ENCODE assay signal across 9 cellular contexts in the genomic region with DNA sequence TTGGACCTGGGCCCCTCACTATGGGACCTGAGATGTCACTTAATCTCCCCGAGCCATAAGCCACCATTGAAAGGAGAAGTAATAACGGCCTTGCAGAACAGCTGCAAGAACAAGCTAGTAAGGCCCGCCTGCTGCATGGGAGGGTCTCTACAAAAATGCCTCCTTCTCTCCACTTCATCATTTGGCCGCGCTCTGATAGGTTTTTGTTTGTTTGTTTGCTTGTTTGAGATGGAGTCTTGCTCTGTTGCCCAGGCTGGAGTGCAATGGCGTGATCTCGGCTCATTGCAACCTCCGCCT.
"Had no signal": no experiment of that assay in that cellular context is flagged by ENCODE, and none has a peak within 500 bp of the region (broad histone marks: within the 10 kb centered on the region; RNA-seq: fewer than 3 reads in every experiment).

No MANE protein-coding gene starts in this region.

- H3K27me3 Mint-ChIP-seq: central memory CD8-positive, alpha-beta T cell had no signal

- H3K4me3 Mint-ChIP-seq: central memory CD8-positive, alpha-beta T cell; stimulated activated effector memory CD8-positive, alpha-beta T cell treated with anti-CD3 and anti-CD28 coated beads, Interleukin-12 subunit alpha, Interleukin-12 subunit beta, amount 100 ng/mL, for 72 hours had no signal

- H3K36me3 ChIP-seq: heart left ventricle, left ventricle myocardium inferior, right lobe of liver, transverse colon, WERI-Rb-1 had no signal

- DNase-seq: cortex of kidney had no signal

- H3K27me3 ChIP-seq: body of pancreas, heart left ventricle, right lobe of liver, transverse colon had no signal

- H3K4me1 ChIP-seq: right lobe of liver had no signal

- H3K9me3 Mint-ChIP-seq: central memory CD8-positive, alpha-beta T cell; stimulated activated effector memory CD8-positive, alpha-beta T cell treated with anti-CD3 and anti-CD28 coated beads, Interleukin-12 subunit alpha, Interleukin-12 subunit beta, amount 100 ng/mL, for 72 hours had no signal

- H3K4me3 ChIP-seq: body of pancreas, heart left ventricle, left ventricle myocardium inferior, right lobe of liver, transverse colon had no signal

- H3K27ac ChIP-seq: body of pancreas, heart left ventricle, left ventricle myocardium inferior, right lobe of liver, transverse colon, WERI-Rb-1 had no signal

- H3K9me3 ChIP-seq: body of pancreas, heart left ventricle, left ventricle myocardium inferior, right lobe of liver, transverse colon had no signal
